ENCODE assay signal across 15 cellular contexts in genomic region chr1:7590426-7590790, GRCh38.
"Had no signal": no experiment of that assay in that cellular context is flagged by ENCODE, and none has a peak within 500 bp of the region (broad histone marks: within the 10 kb centered on the region; RNA-seq: fewer than 3 reads in every experiment).

No MANE protein-coding gene starts in this region.

- ATAC-seq: activated T-cell treated with anti-CD3 and anti-CD28 coated beads, Interleukin-2, amount 50 U/mL, for 4 hours; mucosa of descending colon; naive thymus-derived CD4-positive, alpha-beta T cell; pancreas; stimulated activated naive B cell treated with anti-CD40 and anti-IgM and Interleukin-4, amounts not matched to agents 10 μg/mL and 1 μg/mL and 100 μg/mL, for 72 hours had no signal

- H3K9me3 ChIP-seq: adrenal gland, left ventricle myocardium inferior, mucosa of descending colon, neutrophil, pancreas, thoracic aorta had no signal

- DNase-seq: activated CD4-positive, alpha-beta T cell treated with anti-CD3 and anti-CD28 coated beads, Interleukin-2, amount 50 U/mL, for 1 hour; activated CD8-positive, alpha-beta memory T cell treated with anti-CD3 and anti-CD28 coated beads, Interleukin-2, amount 50 U/mL, for 4 hours; activated naive CD4-positive, alpha-beta T cell treated with anti-CD3 and anti-CD28 coated beads, Interleukin-2, amount 50 U/mL, for 16 hours; activated T-cell treated with anti-CD3 and anti-CD28 coated beads, Interleukin-2, amount 50 U/mL, for 4 hours; left ventricle myocardium inferior; naive thymus-derived CD4-positive, alpha-beta T cell; stimulated activated naive B cell treated with anti-CD40 and anti-IgM and Interleukin-4, amounts not matched to agents 10 μg/mL and 1 μg/mL and 100 μg/mL, for 72 hours; T-helper 1 cell; T-helper 9 cell had no signal

- H3K36me3 ChIP-seq: adrenal gland, cardiac muscle cell, left ventricle myocardium inferior, neutrophil, pancreas, thoracic aorta had no signal

- H3K4me3 ChIP-seq: adrenal gland, cardiac muscle cell, left ventricle myocardium inferior, mucosa of descending colon, pancreas, thoracic aorta had no signal

- H3K27me3 ChIP-seq: adrenal gland, cardiac muscle cell, neutrophil, pancreas had no signal

- H3K27ac ChIP-seq: adrenal gland, cardiac muscle cell, left ventricle myocardium inferior, neutrophil, pancreas, thoracic aorta had no signal
